ENCODE assay signal across 9 cellular contexts in genomic region chr11:45405916-45406670, GRCh38.
DNase-seq lines count a peak whose midpoint lies in the region; ATAC-seq, FAIRE-seq and TF ChIP-seq lines count a peak whose summit lies in the region.
"Had no signal": no experiment of that assay in that cellular context is flagged by ENCODE, and none has a peak within 500 bp of the region (broad histone marks: within the 10 kb centered on the region; RNA-seq: fewer than 3 reads in every experiment).

No MANE protein-coding gene starts in this region.

- H3K36me3 Mint-ChIP-seq in activated naive CD8-positive, alpha-beta T cell treated with anti-CD3 and anti-CD28 coated beads for 36 hours, result no peaks in the 10 kb centered on the region

- DNase-seq in left ventricle myocardium inferior (no peak), left cardiac atrium (no peak), frontal cortex (ENCODE audit: low spot score in 2 of 2) (no peak), amniotic stem cell (lab: John Stamatoyannopoulos, UW) (no peak)
- DNase-seq in activated naive CD8-positive, alpha-beta T cell treated with anti-CD3 and anti-CD28 coated beads for 36 hours, result no peak
- no peak for DNase-seq in effector CD8-positive, alpha-beta T cell (lab: John Stamatoyannopoulos, UW)

- intact Hi-C loops in left ventricle myocardium inferior (cut with micrococcal nuclease), result loop anchor here (5.0 kb wide), 1 partner anchor 366 kb away; no protein-coding TSS in a partner anchor
- intact Hi-C loops in left cardiac atrium (cut with DNase I), result loop anchor here in 1 of 2 donors (10.0 kb wide), 1 partner anchor 249 kb away; no protein-coding TSS in a partner anchor

- TF ChIP-seq CTCF in left ventricle myocardium inferior (IDR thresholded peaks at IDR 0.05; ENCODE audit: borderline replicate concordance) (peak; percentile 61), gastroesophageal sphincter (IDR thresholded peaks at IDR 0.05) (peak in 1 of 4 experiments; percentile 12)

- no peaks in the 10 kb centered on the region for H3K36me3 ChIP-seq in left ventricle myocardium inferior
- no peaks in the 10 kb centered on the region for H3K36me3 ChIP-seq in gastroesophageal sphincter
- H3K36me3 ChIP-seq: prostate gland had no signal

- no peak overlapping the region for H3K4me3 ChIP-seq in left ventricle myocardium inferior
- H3K4me3 ChIP-seq in gastroesophageal sphincter, result no peak overlapping the region
- H3K4me3 ChIP-seq: prostate gland had no signal

- no peak overlapping the region for H3K4me3 Mint-ChIP-seq in activated naive CD8-positive, alpha-beta T cell treated with anti-CD3 and anti-CD28 coated beads for 36 hours

- H3K27ac ChIP-seq in left ventricle myocardium inferior (replicated peaks) (no peak overlapping the region), gastroesophageal sphincter (no peak overlapping the region)
- H3K27ac ChIP-seq: prostate gland had no signal

- H3K27me3 Mint-ChIP-seq in activated naive CD8-positive, alpha-beta T cell treated with anti-CD3 and anti-CD28 coated beads for 36 hours, result peaks cover 12% of the 10 kb centered on the region

- no peaks in the 10 kb centered on the region for H3K4me1 ChIP-seq in left ventricle myocardium inferior
- no peaks in the 10 kb centered on the region for H3K4me1 ChIP-seq in gastroesophageal sphincter
- H3K4me1 ChIP-seq: prostate gland had no signal

- peak; percentile 24 for FAIRE-seq in frontal cortex (lab: Jason Lieb, UNC)

- H3K9me3 ChIP-seq in left ventricle myocardium inferior (replicated peaks) (no peaks in the 10 kb centered on the region), gastroesophageal sphincter (no peaks in the 10 kb centered on the region)
- H3K9me3 ChIP-seq: prostate gland had no signal

- peaks cover 62% of the 10 kb centered on the region for H3K27me3 ChIP-seq in left ventricle myocardium inferior (ENCODE audit: low read depth)
- H3K27me3 ChIP-seq in gastroesophageal sphincter, result peaks cover 56% of the 10 kb centered on the region

- ATAC-seq in left cardiac atrium, result no peak
- ATAC-seq in SK-N-SH treated with all-trans-retinoic acid at 6 μM for 48 hours, result peak; percentile 51; the same call in 1 of the 3 replicates
- no peak for ATAC-seq in gastroesophageal sphincter

- no peaks in the 10 kb centered on the region for H3K4me1 Mint-ChIP-seq in activated naive CD8-positive, alpha-beta T cell treated with anti-CD3 and anti-CD28 coated beads for 36 hours

- H3K27ac Mint-ChIP-seq in activated naive CD8-positive, alpha-beta T cell treated with anti-CD3 and anti-CD28 coated beads for 36 hours, result no peak overlapping the region

- TF ChIP-seq POLR2A in gastroesophageal sphincter (IDR thresholded peaks at IDR 0.05), result no peak

- no peaks in the 10 kb centered on the region for H3K9me3 Mint-ChIP-seq in activated naive CD8-positive, alpha-beta T cell treated with anti-CD3 and anti-CD28 coated beads for 36 hours

- WGBS in gastroesophageal sphincter (ENCODE audit: low coverage in 1 of 2), 2 donors, result 47 to 48% methylated on average over 2 of the region's 3 CpGs

- no peak for TF ChIP-seq EP300 in gastroesophageal sphincter (IDR thresholded peaks at IDR 0.05)

TF ChIP-seq in SK-N-SH treated with all-trans-retinoic acid at 6 μM for 48 hours, 23 proteins besides CTCF, POLR2A, EP300 and RAD21:
- TF ChIP-seq PPARA (CRISPR knock-in tag; IDR thresholded peaks at IDR 0.05; ENCODE audit: borderline replicate concordance) (no peak), SNAI2 (CRISPR knock-in tag; IDR thresholded peaks at IDR 0.05) (no peak), ZFP3 (CRISPR knock-in tag; IDR thresholded peaks at IDR 0.05) (no peak), TOX (CRISPR knock-in tag; IDR thresholded peaks at IDR 0.05; ENCODE audit: borderline replicate concordance) (no peak), ISL1 (CRISPR knock-in tag; IDR thresholded peaks at IDR 0.05) (no peak), OSR1 (CRISPR knock-in tag; IDR thresholded peaks at IDR 0.05) (no peak), GLIS3 (CRISPR knock-in tag; IDR thresholded peaks at IDR 0.05) (no peak), ZC3H10 (CRISPR knock-in tag; IDR thresholded peaks at IDR 0.05) (no peak), CSRNP3 (CRISPR knock-in tag; IDR thresholded peaks at IDR 0.05) (no peak), ZNF70 (CRISPR knock-in tag; IDR thresholded peaks at IDR 0.05) (no peak), BACH2 (CRISPR knock-in tag; IDR thresholded peaks at IDR 0.05; ENCODE audit: borderline replicate concordance) (no peak)
- TF ChIP-seq, protein P1, sequence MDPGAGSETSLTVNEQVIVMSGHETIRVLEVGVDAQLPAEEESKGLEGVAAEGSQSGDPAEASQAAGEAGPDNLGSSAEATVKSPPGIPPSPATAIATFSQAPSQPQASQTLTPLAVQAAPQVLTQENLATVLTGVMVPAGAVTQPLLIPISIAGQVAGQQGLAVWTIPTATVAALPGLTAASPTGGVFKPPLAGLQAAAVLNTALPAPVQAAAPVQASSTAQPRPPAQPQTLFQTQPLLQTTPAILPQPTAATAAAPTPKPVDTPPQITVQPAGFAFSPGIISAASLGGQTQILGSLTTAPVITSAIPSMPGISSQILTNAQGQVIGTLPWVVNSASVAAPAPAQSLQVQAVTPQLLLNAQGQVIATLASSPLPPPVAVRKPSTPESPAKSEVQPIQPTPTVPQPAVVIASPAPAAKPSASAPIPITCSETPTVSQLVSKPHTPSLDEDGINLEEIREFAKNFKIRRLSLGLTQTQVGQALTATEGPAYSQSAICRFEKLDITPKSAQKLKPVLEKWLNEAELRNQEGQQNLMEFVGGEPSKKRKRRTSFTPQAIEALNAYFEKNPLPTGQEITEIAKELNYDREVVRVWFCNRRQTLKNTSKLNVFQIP (CRISPR knock-in tag; IDR thresholded peaks at IDR 0.05; ENCODE audit: borderline replicate concordance, low read depth), result no peak
TF ChIP-seq in SK-N-SH treated with all-trans-retinoic acid at 6 μM for 48 hours: peak in this region for 0.
